ENCODE assay signal across 35 cellular contexts in genomic region chr9:83106772-83107171, GRCh38. TPM values are rescaled to one million over a fixed set of nuclear protein-coding genes. Genes with fewer than 3 reads are reported as not detected.
"Had no signal": no experiment of that assay in that cellular context is flagged by ENCODE, and none has a peak within 500 bp of the region (broad histone marks: within the 10 kb centered on the region; RNA-seq: fewer than 3 reads in every experiment).

No MANE protein-coding gene starts in this region.

- H3K9me3 ChIP-seq: adrenal gland, ascending aorta, breast epithelium had no signal

- FAIRE-seq: astrocyte, bronchial epithelial cell had no signal

- H3K4me1 ChIP-seq: adrenal gland, ascending aorta, breast epithelium had no signal

- H3K36me3 ChIP-seq: adrenal gland, ascending aorta, brain microvascular endothelial cell, breast epithelium, cardiac muscle cell had no signal

- DNase-seq: activated effector memory CD4-positive, alpha-beta T cell treated with anti-CD3 and anti-CD28 coated beads, Interleukin-2, amount 50 U/mL, for 16 hours; activated effector memory CD4-positive, alpha-beta T cell treated with Interleukin-2 at 50 U/mL for 16 hours; activated gamma-delta T cell; activated gamma-delta T cell treated with Interleukin-2 at 50 U/mL for 16 hours; activated naive CD4-positive, alpha-beta T cell; activated naive CD4-positive, alpha-beta T cell treated with anti-CD3 and anti-CD28 coated beads for 36 hours; activated naive CD4-positive, alpha-beta T cell treated with anti-CD3 and anti-CD28 coated beads, Interleukin-2, amount 10 ng/mL, durations not matched to agents 7 days and 5 days; activated naive CD4-positive, alpha-beta T cell treated with anti-CD3 and anti-CD28 coated beads, Interleukin-2, amount 50 U/mL, for 16 hours; activated naive CD4-positive, alpha-beta T cell treated with Interleukin-2 at 50 U/mL for 16 hours; activated naive CD8-positive, alpha-beta T cell treated with anti-CD3 and anti-CD28 coated beads for 36 hours; activated naive CD8-positive, alpha-beta T cell treated with anti-CD3 and anti-CD28 coated beads, Interleukin-2, amount 10 ng/mL, durations not matched to agents 7 days and 5 days; activated naive CD8-positive, alpha-beta T cell treated with anti-CD3 and anti-CD28 coated beads, Interleukin-2, amount 50 U/mL, for 24 hours; activated T-cell treated with anti-CD3 and anti-CD28 coated beads, Interleukin-2, amount 50 U/mL, for 1 hour; activated T-cell treated with anti-CD3 and anti-CD28 coated beads, Interleukin-2, amount 50 U/mL, for 24 hours; activated T-cell treated with anti-CD3 and anti-CD28 coated beads, Interleukin-2, amount 50 U/mL, for 4 hours; activated T-cell treated with anti-CD3 and anti-CD28 coated beads, Interleukin-2, amount 50 U/mL, for 48 hours; activated T-cell treated with anti-CD3 and anti-CD28 coated beads, Interleukin-2, amount 50 U/mL, for 72 hours; adrenal gland; amniotic stem cell; amygdala; anterior cingulate cortex; aorta; brain microvascular endothelial cell; caudate nucleus; central memory CD4-positive, alpha-beta T cell; cerebellar nuclear complex had no signal

- H3K4me3 ChIP-seq: adrenal gland, ascending aorta, breast epithelium, cardiac muscle cell had no signal

- ATAC-seq: activated naive CD4-positive, alpha-beta T cell treated with anti-CD3 and anti-CD28 coated beads, Interleukin-2, amount 50 U/mL, for 72 hours; activated naive CD8-positive, alpha-beta T cell treated with anti-CD3 and anti-CD28 coated beads, Interleukin-2, amount 50 U/mL, for 24 hours; activated T-cell treated with anti-CD3 and anti-CD28 coated beads, Interleukin-2, amount 50 U/mL, for 4 hours; activated T-cell treated with anti-CD3 and anti-CD28 coated beads, Interleukin-2, amount 50 U/mL, for 72 hours; activated T-helper 17 cell treated with anti-CD3 and anti-CD28 coated beads, Interleukin-2, amount 50 U/mL, for 72 hours had no signal

- H3K27ac ChIP-seq: adrenal gland, ascending aorta, brain microvascular endothelial cell, breast epithelium, cardiac muscle cell had no signal

- H3K27me3 ChIP-seq: adrenal gland, ascending aorta, brain microvascular endothelial cell, breast epithelium had no signal

RNA-seq across cellular contexts. Expression of gene RASEF, which starts 43.8 kb away (rescaled TPM):
- total RNA-seq: activated naive CD4-positive, alpha-beta T cell treated with anti-CD3 and anti-CD28 coated beads for 36 hours; activated naive CD4-positive, alpha-beta T cell treated with anti-CD3 and anti-CD28 coated beads, Interleukin-2, amount 50 U/mL, for 72 hours; activated naive CD8-positive, alpha-beta T cell treated with anti-CD3 and anti-CD28 coated beads for 36 hours; activated naive CD8-positive, alpha-beta T cell treated with anti-CD3 and anti-CD28 coated beads, Interleukin-2, amount 10 ng/mL, durations not matched to agents 7 days and 5 days; activated T-cell treated with anti-CD3 and anti-CD28 coated beads, Interleukin-2, amount 50 U/mL, for 72 hours; activated T-helper 1 cell treated with anti-CD3 and anti-CD28 coated beads, Interleukin-12 subunit alpha, Interleukin-12 subunit beta, Interleukin-2, Interleukin-4 antibody, amounts not matched to agents 30 ng/mL and 10 ng/mL and 1 ng/mL, durations not matched to agents 14 hours and 24 hours and 36 hours; activated T-helper 17 cell treated with anti-CD3 and anti-CD28 coated beads, Interleukin-2, amount 50 U/mL, for 72 hours; activated T-helper 2 cell treated with anti-CD3 and anti-CD28 coated beads, Interferon-gamma antibody, Interleukin-2, Interleukin-4, amounts not matched to agents 10 μg/mL and 5 μg/mL and 100 μg/mL, durations not matched to agents 14 hours and 24 hours and 36 hours; ascending aorta had no signal
